Comparison of ENCODE assay signal across 25 cellular contexts in the genomic region with DNA sequence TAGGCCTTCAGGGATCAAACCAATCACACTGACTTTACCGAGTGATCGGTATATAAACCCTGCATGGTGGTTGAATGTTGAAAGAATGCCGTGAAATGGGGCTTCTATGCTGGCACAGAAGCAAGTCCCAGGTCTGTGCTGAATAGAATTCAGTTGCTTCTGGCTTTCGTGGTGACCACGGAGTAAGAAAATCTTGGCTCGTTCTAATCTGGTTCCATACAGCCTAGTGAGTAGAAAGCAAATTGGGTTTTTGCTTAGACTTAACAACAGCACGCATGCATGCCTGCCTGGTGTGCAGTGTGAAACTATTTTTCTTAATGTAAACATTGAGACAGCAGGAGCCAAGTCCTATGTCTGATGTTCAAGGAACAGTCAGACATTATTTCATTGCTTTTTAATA.
"Had no signal": no experiment of that assay in that cellular context is flagged by ENCODE, and none has a peak within 500 bp of the region (broad histone marks: within the 10 kb centered on the region; RNA-seq: fewer than 3 reads in every experiment).

No MANE protein-coding gene starts in this region.

- H3K27ac Mint-ChIP-seq: memory B cell; natural killer cell; stimulated activated effector memory CD8-positive, alpha-beta T cell treated with anti-CD3 and anti-CD28 coated beads, Interleukin-12 subunit alpha, Interleukin-12 subunit beta, amount 100 ng/mL, for 72 hours had no signal

- H3K27ac ChIP-seq: coronary artery, heart left ventricle, ovary, psoas muscle, skin epidermis, stomach, thyroid gland, vagina had no signal

- H3K27me3 ChIP-seq: esophagus squamous epithelium, ovary, thyroid gland, vagina had no signal

- H3K36me3 Mint-ChIP-seq: memory B cell; natural killer cell; stimulated activated effector memory CD8-positive, alpha-beta T cell treated with anti-CD3 and anti-CD28 coated beads, Interleukin-12 subunit alpha, Interleukin-12 subunit beta, amount 100 ng/mL, for 72 hours had no signal

- ATAC-seq: heart left ventricle; natural killer cell; psoas muscle; right cardiac atrium; stimulated activated effector memory CD8-positive, alpha-beta T cell treated with anti-CD3 and anti-CD28 coated beads, Interleukin-12 subunit alpha, Interleukin-12 subunit beta, amount 100 ng/mL, for 72 hours had no signal

- H3K4me3 Mint-ChIP-seq: memory B cell; natural killer cell; stimulated activated effector memory CD8-positive, alpha-beta T cell treated with anti-CD3 and anti-CD28 coated beads, Interleukin-12 subunit alpha, Interleukin-12 subunit beta, amount 100 ng/mL, for 72 hours had no signal

- H3K36me3 ChIP-seq: esophagus squamous epithelium, heart left ventricle, ovary, stomach, thyroid gland, vagina had no signal

- H3K4me1 ChIP-seq: esophagus squamous epithelium, heart left ventricle, psoas muscle, thyroid gland, vagina had no signal

- H3K4me1 Mint-ChIP-seq: memory B cell; natural killer cell; stimulated activated effector memory CD8-positive, alpha-beta T cell treated with anti-CD3 and anti-CD28 coated beads, Interleukin-12 subunit alpha, Interleukin-12 subunit beta, amount 100 ng/mL, for 72 hours had no signal

- DNase-seq: dermis blood vessel endothelial cell; effector memory CD4-positive, alpha-beta T cell; esophagus squamous epithelium; heart left ventricle; hippocampal formation; kidney; natural killer cell; occipital lobe; ovary; posterior cingulate gyrus; psoas muscle; right cardiac atrium; stimulated activated CD4-positive, alpha-beta T cell treated with anti-CD3 and anti-CD28 coated beads, Interleukin-12 subunit alpha, Interleukin-12 subunit beta, amount 100 ng/mL, for 4 hours; stimulated activated CD4-positive, alpha-beta T cell treated with anti-CD3 and anti-CD28 coated beads, Interleukin-1b, Interleukin-23, amount 100 ng/mL, for 48 hours; stimulated activated CD4-positive, alpha-beta T cell treated with anti-CD3 and anti-CD28 coated beads, Interleukin-4, amount 100 ng/mL, for 24 hours; stimulated activated naive CD4-positive, alpha-beta T cell treated with Interleukin-2 at 50 U/mL for 16 hours; stomach; thyroid gland; trophoblast cell had no signal

- H3K4me3 ChIP-seq: coronary artery, esophagus squamous epithelium, heart left ventricle, lung, ovary, psoas muscle, skin epidermis, stomach, thyroid gland, vagina had no signal

- H3K9me3 ChIP-seq: esophagus squamous epithelium, heart left ventricle, ovary, psoas muscle, stomach, thyroid gland, vagina had no signal

- H3K9me3 Mint-ChIP-seq: memory B cell, natural killer cell had no signal
